ENCODE assay signal across 8 cellular contexts in the genomic region with DNA sequence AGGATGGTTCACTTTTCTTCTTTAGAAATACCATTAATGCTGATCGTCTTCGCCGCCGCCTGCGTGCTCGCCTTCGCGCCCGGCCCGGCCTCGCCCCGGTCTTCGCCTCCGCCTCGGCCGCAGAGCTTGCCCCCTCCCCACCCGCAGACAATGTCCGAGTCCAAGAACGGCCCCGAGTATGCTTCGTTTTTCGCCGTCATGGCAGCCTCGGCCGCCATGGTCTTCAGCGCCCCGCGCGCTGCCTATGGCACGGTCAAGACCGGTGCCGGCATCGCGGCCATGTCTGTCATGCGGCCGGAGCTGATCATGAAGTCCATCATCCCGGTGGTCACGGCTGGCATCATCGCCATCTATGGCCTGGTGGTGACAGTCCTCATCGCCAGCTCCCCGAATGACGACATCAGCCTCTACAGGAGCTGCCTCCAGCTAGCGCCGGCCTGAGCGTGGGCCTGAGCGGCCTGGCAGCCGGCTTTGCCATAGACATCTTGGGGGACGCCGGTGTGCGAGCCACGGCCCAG. TPM values are rescaled to one million over a fixed set of nuclear protein-coding genes. Genes with fewer than 3 reads are reported as not detected.
DNase-seq lines count a peak whose midpoint lies in the region; ATAC-seq and TF ChIP-seq lines count a peak whose summit lies in the region.

No MANE protein-coding gene starts in this region.

- DNase-seq in CD14-positive monocyte (ENCODE audit: low spot score) (peak; percentile 51), body of pancreas (peak in 3 of 4 donors; percentile 26 to 33 (median 30)), lung microvascular endothelial cell (ENCODE audit: low read depth in 2 of 2) (peak; percentile 31 to 57), testis (peak; percentile 74), hepatic stellate cell (ENCODE audit: low spot score) (no peak)

- no peaks in the 10 kb centered on the region for H3K9me3 ChIP-seq in body of pancreas
- H3K9me3 ChIP-seq in testis: no peaks in the 10 kb centered on the region

- H3K4me1 ChIP-seq in body of pancreas (peaks cover 15% of the 10 kb centered on the region), testis (peaks cover 8% of the 10 kb centered on the region)

- H3K27me3 ChIP-seq in body of pancreas (no peaks in the 10 kb centered on the region), testis (no peaks in the 10 kb centered on the region)

- H3K27me3 Mint-ChIP-seq in CD14-positive monocyte (ENCODE audit: low read depth in 3 of 3): peaks cover 2 to 8% (median 7%) of the 10 kb centered on the region in 3 donors

- H3K27ac Mint-ChIP-seq in CD14-positive monocyte: peak overlapping the region in 6 of 7 donors; percentile 58 to 87 (median 84)

- H3K4me1 Mint-ChIP-seq in CD14-positive monocyte: peaks cover 18% of the 10 kb centered on the region

- TF ChIP-seq CTCF in CD14-positive monocyte (IDR thresholded peaks at IDR 0.05) (no peak), body of pancreas (IDR thresholded peaks at IDR 0.05) (no peak), testis (IDR thresholded peaks at IDR 0.05) (no peak)

- TF ChIP-seq POLR2A in body of pancreas (IDR thresholded peaks at IDR 0.05) (no peak), testis (IDR thresholded peaks at IDR 0.05) (no peak)

- intact Hi-C loops in CD14-positive monocyte (cut with micrococcal nuclease) (loop anchor here (2.0 to 10.0 kb wide), 3 partner anchors 58 to 66 kb away; partner anchors contain the start of gene BICRAL (in 1 of the 2)), body of pancreas (cut with DNase I) (no loop called here), testis (cut with DNase I; ENCODE audit: low total_unique reads) (loop anchor here (10.0 kb wide), 2 partner anchors 62 to 148 kb away; partner anchors contain the start of gene RPL7L1)

- peaks cover 0 to 8% (median 2%) of the 10 kb centered on the region in 7 donors for H3K9me3 Mint-ChIP-seq in CD14-positive monocyte

- H3K36me3 ChIP-seq in body of pancreas (replicated peaks in 1 of 2; ENCODE audit: insufficient read depth in 1 of 2, low read depth in 2 of 2) (no peaks in the 10 kb centered on the region), testis (ENCODE audit: low read depth, missing control alignments) (no peaks in the 10 kb centered on the region)

- H3K27ac ChIP-seq in body of pancreas (peak overlapping the region in 3 of 4 donors; percentile 37 to 75 (median 56)), testis (peak overlapping the region; percentile 34 to 84)

- H3K36me3 Mint-ChIP-seq in CD14-positive monocyte: no peaks in the 10 kb centered on the region

- ATAC-seq in HG03175 (IDR thresholded peaks at IDR 0.05; ENCODE audit: unreplicated experiment): peak; percentile 7
- ATAC-seq in body of pancreas: peak; percentile 27
- ATAC-seq in HG03139 (IDR thresholded peaks at IDR 0.05; ENCODE audit: unreplicated experiment): no peak
- no peak for ATAC-seq in HG03342 (IDR thresholded peaks at IDR 0.05; ENCODE audit: unreplicated experiment)

- WGBS in body of pancreas, 2 donors: 33% methylated on average over 51 of the region's 51 CpGs; no CpG with 5 or more reads in 1 of the 2 donors
- WGBS in testis, 2 donors: 12 to 19% methylated on average over 8 to 47 of the region's 51 CpGs

- H3K4me3 Mint-ChIP-seq in CD14-positive monocyte: peak overlapping the region; percentile 95 to 99

- H3K4me3 ChIP-seq in body of pancreas (peak overlapping the region in 1 of 2 donors; percentile 29), testis (peak overlapping the region; percentile 61 to 62)

RNA-seq across cellular contexts. Expression of gene PRPH2, which starts 4.7 kb away (rescaled TPM):
- polyA plus RNA-seq in CD14-positive monocyte (not detected), testis (ENCODE audit: insufficient read depth, low read depth, low replicate concordance) (5.4 TPM)
- total RNA-seq in body of pancreas (1 to 10 TPM; 1.0 to 4.3 TPM), lung microvascular endothelial cell (0.44 and 0.60 TPM in 2 replicates), testis (1 to 10 TPM; 6.0 to 6.6 TPM)

RNA-seq across cellular contexts. Expression of gene TBCC, which starts 18.8 kb away (rescaled TPM):
- polyA plus RNA-seq in CD14-positive monocyte (10 to 100 TPM; 30.7 to 31.3 TPM), testis (ENCODE audit: insufficient read depth, low read depth, low replicate concordance) (35.0 TPM)
- total RNA-seq in body of pancreas (10 to 100 TPM; 14.5 to 25.4 TPM), lung microvascular endothelial cell (26.4 and 35.5 TPM in 2 replicates), testis (10 to 100 TPM; 40.2 to 52.1 TPM)

RNA-seq across cellular contexts. Expression of gene BICRAL, which starts 54.7 kb away (rescaled TPM):
- polyA plus RNA-seq in CD14-positive monocyte (1 to 10 TPM; 1.6 to 2.2 TPM), testis (ENCODE audit: insufficient read depth, low read depth, low replicate concordance) (12.5 TPM)
- total RNA-seq in body of pancreas (1 to 10 TPM; 6.9 to 8.6 TPM), lung microvascular endothelial cell (2.8 and 5.6 TPM in 2 replicates), testis (10 to 100 TPM; 20.4 to 21.1 TPM)

Comparison
In these comparisons a context has a peak if more than half of its experiments do, and no peak if none do; other contexts are left out.
1. ATAC-seq: peak in HG03175 (single experiment) and body of pancreas (single experiment); none in HG03139 (single experiment) and HG03342 (single experiment).